31 cellular contexts compared by ENCODE assay signal in the genomic region with DNA sequence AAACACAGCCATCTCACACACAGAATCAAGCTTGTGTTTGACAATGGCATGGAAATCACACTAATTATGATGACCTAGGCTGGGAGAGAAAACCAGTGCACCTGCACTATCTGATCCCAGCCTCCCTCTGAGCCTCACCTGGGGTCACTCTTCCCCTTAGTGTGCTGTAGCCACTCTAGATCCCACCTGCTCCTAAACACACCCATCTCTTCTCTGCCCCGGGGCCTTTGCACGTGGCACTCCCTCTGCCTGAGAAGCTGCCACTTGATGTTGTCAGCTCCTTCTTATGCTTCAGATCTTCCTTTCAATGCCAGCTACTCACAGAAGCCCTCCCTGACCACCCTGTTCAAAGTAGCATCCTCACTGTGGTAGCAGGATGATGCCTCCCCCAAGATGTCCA. TPM values are rescaled to one million over a fixed set of nuclear protein-coding genes. Genes with fewer than 3 reads are reported as not detected.
"Had no signal": no experiment of that assay in that cellular context is flagged by ENCODE, and none has a peak within 500 bp of the region (broad histone marks: within the 10 kb centered on the region; RNA-seq: fewer than 3 reads in every experiment).

No MANE protein-coding gene starts in this region.

- DNase-seq: activated B cell treated with CpG ODN at 0.5 μM for 24 hours; activated CD4-positive, alpha-beta T cell treated with anti-CD3 and anti-CD28 coated beads for 48 hours; activated CD4-positive, alpha-beta T cell treated with anti-CD3 and anti-CD28 coated beads, Interleukin-2, amount 50 U/mL, for 1 hour; activated CD4-positive, alpha-beta T cell treated with anti-CD3 and anti-CD28 coated beads, Interleukin-2, amount 50 U/mL, for 48 hours; activated CD8-positive, alpha-beta memory T cell treated with anti-CD3 and anti-CD28 coated beads for 24 hours; activated CD8-positive, alpha-beta T cell treated with anti-CD3 and anti-CD28 coated beads for 36 hours; activated effector memory CD4-positive, alpha-beta T cell treated with Interleukin-2 at 50 U/mL for 16 hours; activated gamma-delta T cell treated with Interleukin-2 at 50 U/mL for 16 hours; activated naive CD4-positive, alpha-beta T cell treated with anti-CD3 and anti-CD28 coated beads, Interleukin-2, amount 50 U/mL, for 16 hours; activated naive CD4-positive, alpha-beta T cell treated with Interleukin-2 at 50 U/mL for 16 hours; activated T-cell treated with anti-CD3 and anti-CD28 coated beads, Interleukin-2, amount 50 U/mL, for 4 hours; amniotic stem cell; anterior cingulate cortex; brain microvascular endothelial cell; dorsolateral prefrontal cortex; effector memory CD4-positive, alpha-beta T cell; endodermal cell; foreskin fibroblast; head of caudate nucleus; T1000; WERI-Rb-1 had no signal

- H3K4me3 Mint-ChIP-seq: activated B cell treated with CpG ODN at 0.5 μM for 24 hours; activated CD8-positive, alpha-beta T cell treated with anti-CD3 and anti-CD28 coated beads for 36 hours; activated naive CD8-positive, alpha-beta T cell; activated T-cell treated with anti-CD3 and anti-CD28 coated beads, Interleukin-2, amount 50 U/mL, for 4 hours; activated T-helper 17 cell treated with anti-CD3 and anti-CD28 coated beads, Interleukin-2, amount 50 U/mL, for 72 hours; central memory CD8-positive, alpha-beta T cell; dendritic cell treated with granulocyte-macrophage colony-stimulating factor and Interleukin-4, amounts not matched to agents 40 ng/mL and 50 ng/mL, for 4 days; endodermal cell; T-helper 1 cell treated with Interleukin-12 subunit alpha and Interleukin-12 subunit beta and Interleukin-4 antibody, amounts not matched to agents 30 μg/mL and 1 μg/mL, for 36 hours; T-helper 2 cell treated with Interferon-gamma antibody and Interleukin-4, amounts not matched to agents 5 μg/mL and 100 μg/mL, for 36 hours had no signal

- H3K4me3 ChIP-seq: coronary artery, dorsolateral prefrontal cortex had no signal

- H3K36me3 Mint-ChIP-seq: activated naive CD8-positive, alpha-beta T cell had no signal

- H3K27ac Mint-ChIP-seq: activated B cell treated with CpG ODN at 0.5 μM for 24 hours; activated CD8-positive, alpha-beta T cell treated with anti-CD3 and anti-CD28 coated beads for 36 hours; activated naive CD8-positive, alpha-beta T cell; activated T-helper 17 cell treated with anti-CD3 and anti-CD28 coated beads, Interleukin-2, amount 50 U/mL, for 72 hours; dendritic cell treated with granulocyte-macrophage colony-stimulating factor and Interleukin-4, amounts not matched to agents 40 ng/mL and 50 ng/mL, for 4 days; endodermal cell; T-helper 1 cell treated with Interleukin-12 subunit alpha and Interleukin-12 subunit beta and Interleukin-4 antibody, amounts not matched to agents 30 μg/mL and 1 μg/mL, for 36 hours; T-helper 2 cell treated with Interferon-gamma antibody and Interleukin-4, amounts not matched to agents 5 μg/mL and 100 μg/mL, for 36 hours had no signal

- H3K27me3 Mint-ChIP-seq: activated CD8-positive, alpha-beta T cell treated with anti-CD3 and anti-CD28 coated beads for 36 hours; activated naive CD8-positive, alpha-beta T cell had no signal

- H3K27me3 ChIP-seq: brain microvascular endothelial cell, dorsolateral prefrontal cortex had no signal

- H3K4me1 Mint-ChIP-seq: activated T-helper 17 cell treated with anti-CD3 and anti-CD28 coated beads, Interleukin-2, amount 50 U/mL, for 72 hours had no signal

- ATAC-seq: activated CD4-positive, CD25-positive, alpha-beta regulatory T cell treated with anti-CD3 and anti-CD28 coated beads, Interleukin-2, amount 50 U/mL, for 24 hours; activated CD8-positive, alpha-beta T cell treated with anti-CD3 and anti-CD28 coated beads for 36 hours; activated T-cell treated with anti-CD3 and anti-CD28 coated beads, Interleukin-2, amount 50 U/mL, for 4 hours; activated T-helper 17 cell treated with anti-CD3 and anti-CD28 coated beads, Interleukin-2, amount 50 U/mL, for 72 hours had no signal

- H3K9me3 Mint-ChIP-seq: activated B cell treated with CpG ODN at 0.5 μM for 24 hours; activated CD8-positive, alpha-beta T cell treated with anti-CD3 and anti-CD28 coated beads for 36 hours; activated T-cell treated with anti-CD3 and anti-CD28 coated beads, Interleukin-2, amount 50 U/mL, for 4 hours; activated T-helper 17 cell treated with anti-CD3 and anti-CD28 coated beads, Interleukin-2, amount 50 U/mL, for 72 hours; central memory CD8-positive, alpha-beta T cell; dendritic cell treated with granulocyte-macrophage colony-stimulating factor and Interleukin-4, amounts not matched to agents 40 ng/mL and 50 ng/mL, for 4 days; endodermal cell; T-helper 1 cell treated with Interleukin-12 subunit alpha and Interleukin-12 subunit beta and Interleukin-4 antibody, amounts not matched to agents 30 μg/mL and 1 μg/mL, for 36 hours; T-helper 2 cell treated with Interferon-gamma antibody and Interleukin-4, amounts not matched to agents 5 μg/mL and 100 μg/mL, for 36 hours had no signal

- H3K36me3 ChIP-seq: brain microvascular endothelial cell, WERI-Rb-1 had no signal

- H3K27ac ChIP-seq: brain microvascular endothelial cell, coronary artery, dorsolateral prefrontal cortex, WERI-Rb-1 had no signal

RNA-seq across cellular contexts. Expression of a gene that starts 42.9 kb away (rescaled TPM):
- total RNA-seq: bronchial epithelial cell, epithelial cell of proximal tubule had no signal
